Comparison of ENCODE assay signal across 10 cellular contexts in genomic region chr12:120101182-120101581, GRCh38. TPM values are rescaled to one million over a fixed set of nuclear protein-coding genes. Genes with fewer than 3 reads are reported as not detected.
DNase-seq lines count a peak whose midpoint lies in the region; ATAC-seq, FAIRE-seq and TF ChIP-seq lines count a peak whose summit lies in the region.
"Had no signal": no experiment of that assay in that cellular context is flagged by ENCODE, and none has a peak within 500 bp of the region (broad histone marks: within the 10 kb centered on the region; RNA-seq: fewer than 3 reads in every experiment).

No MANE protein-coding gene starts in this region.

- no peak for TF ChIP-seq EP300 in transverse colon (IDR thresholded peaks at IDR 0.05; ENCODE audit: low read depth)

- in situ Hi-C loops in transverse colon (cut with MboI; ENCODE audit: low pct_ligation_motif_present in 1 of 4, low pct_unique_long_range_greater_than_20kb in 1 of 4, low sequenced_read_pairs in 3 of 4) = no loop called here

- peak overlapping the region in 1 of 2 donors; percentile 10 for H3K9ac ChIP-seq in kidney (ENCODE audit: low read length in 2 of 2)

- peak overlapping the region; percentile 60 to 65 for H3K27ac ChIP-seq in kidney (ENCODE audit: low read depth in 2 of 2, low read length in 2 of 2)
- H3K27ac ChIP-seq in transverse colon = peak overlapping the region in 3 of 4 donors; percentile 27 to 55 (median 46)

- peaks cover 0 to 5% of the 10 kb centered on the region in 2 donors for H3K36me3 Mint-ChIP-seq in activated naive CD4-positive, alpha-beta T cell treated with anti-CD3 and anti-CD28 coated beads, Interleukin-2, amount 50 U/mL, for 72 hours
- H3K36me3 Mint-ChIP-seq in activated naive CD8-positive, alpha-beta T cell treated with anti-CD3 and anti-CD28 coated beads for 36 hours = peaks cover 9% of the 10 kb centered on the region

- no peak for DNase-seq in activated naive CD4-positive, alpha-beta T cell treated with anti-CD3 and anti-CD28 coated beads, Interleukin-2, amount 50 U/mL, for 72 hours (ENCODE audit: low spot score in 2 of 2)
- no peak for DNase-seq in activated naive CD4-positive, alpha-beta T cell treated with Interleukin-2 at 50 U/mL for 16 hours
- no peak for DNase-seq in activated naive CD8-positive, alpha-beta T cell treated with anti-CD3 and anti-CD28 coated beads for 36 hours
- DNase-seq in kidney = no peak
- DNase-seq in transverse colon = peak; percentile 37
- DNase-seq in NCI-H128 (lab: John Stamatoyannopoulos, UW; ENCODE audit: unreplicated experiment) = no peak
- no peak for DNase-seq in D721Med (ENCODE audit: insufficient read length, low spot score)
- no peak for DNase-seq in SW 1271 (lab: John Stamatoyannopoulos, UW)
- DNase-seq: activated B cell treated with CpG ODN at 0.5 μM for 24 hours had no signal

- no peaks in the 10 kb centered on the region for H3K27me3 ChIP-seq in transverse colon

- H3K27ac Mint-ChIP-seq in activated naive CD4-positive, alpha-beta T cell treated with anti-CD3 and anti-CD28 coated beads, Interleukin-2, amount 50 U/mL, for 72 hours = peak overlapping the region; percentile 76 to 95
- peak overlapping the region; percentile 22 for H3K27ac Mint-ChIP-seq in activated naive CD8-positive, alpha-beta T cell treated with anti-CD3 and anti-CD28 coated beads for 36 hours
- H3K27ac Mint-ChIP-seq: activated B cell treated with CpG ODN at 0.5 μM for 24 hours had no signal

- H3K27me3 Mint-ChIP-seq in activated naive CD8-positive, alpha-beta T cell treated with anti-CD3 and anti-CD28 coated beads for 36 hours = no peaks in the 10 kb centered on the region
- H3K27me3 Mint-ChIP-seq: activated B cell treated with CpG ODN at 0.5 μM for 24 hours had no signal

- H3K9me3 ChIP-seq in kidney (ENCODE audit: control insufficient read depth in 1 of 2, low read length in 2 of 2) (no peaks in the 10 kb centered on the region), transverse colon (no peaks in the 10 kb centered on the region)

- H3K4me3 Mint-ChIP-seq in activated naive CD8-positive, alpha-beta T cell treated with anti-CD3 and anti-CD28 coated beads for 36 hours = no peak overlapping the region
- H3K4me3 Mint-ChIP-seq: activated B cell treated with CpG ODN at 0.5 μM for 24 hours had no signal

- no peak for FAIRE-seq in kidney (lab: Jason Lieb, UNC)
- no peak for FAIRE-seq in D721Med (lab: Jason Lieb, UNC)

- H3K36me3 ChIP-seq in kidney (ENCODE audit: control insufficient read depth in 1 of 2, insufficient read depth in 2 of 2, low read length in 2 of 2) (peaks cover 19 to 25% of the 10 kb centered on the region in 2 donors), transverse colon (peaks cover 0 to 21% (median 10%) of the 10 kb centered on the region in 4 donors)

- H3K4me1 Mint-ChIP-seq in activated naive CD8-positive, alpha-beta T cell treated with anti-CD3 and anti-CD28 coated beads for 36 hours = peaks cover 5% of the 10 kb centered on the region

- no peak for TF ChIP-seq POLR2A in transverse colon (IDR thresholded peaks at IDR 0.05)

- intact Hi-C loops in kidney (cut with DNase I) = no loop called here
- intact Hi-C loops in transverse colon (cut with DNase I; ENCODE audit: low total_unique reads) = no loop called here

- ATAC-seq in activated naive CD4-positive, alpha-beta T cell treated with anti-CD3 and anti-CD28 coated beads, Interleukin-2, amount 50 U/mL, for 72 hours = peak in 1 of 2 donors; percentile 30
- ATAC-seq: left colon had no signal

- no peaks in the 10 kb centered on the region for H3K9me3 Mint-ChIP-seq in activated naive CD4-positive, alpha-beta T cell treated with anti-CD3 and anti-CD28 coated beads, Interleukin-2, amount 50 U/mL, for 72 hours
- H3K9me3 Mint-ChIP-seq in activated naive CD8-positive, alpha-beta T cell treated with anti-CD3 and anti-CD28 coated beads for 36 hours = no peaks in the 10 kb centered on the region
- H3K9me3 Mint-ChIP-seq: activated B cell treated with CpG ODN at 0.5 μM for 24 hours had no signal

- H3K4me3 ChIP-seq in kidney (ENCODE audit: low read length in 2 of 2) (no peak overlapping the region), transverse colon (no peak overlapping the region)

- peaks cover 10 to 29% of the 10 kb centered on the region in 2 donors for H3K4me1 ChIP-seq in kidney (ENCODE audit: control insufficient read depth in 1 of 2, insufficient read depth in 1 of 2, low read depth in 1 of 2, low read length in 2 of 2)
- peaks cover 17 to 33% (median 22%) of the 10 kb centered on the region in 4 donors for H3K4me1 ChIP-seq in transverse colon

- 67% methylated on average over 11 of the region's 11 CpGs; no CpG with 5 or more reads in 1 of the 2 donors for WGBS in transverse colon (ENCODE audit: low coverage in 1 of 2), 2 donors

- TF ChIP-seq CTCF in kidney (IDR thresholded peaks at IDR 0.05; ENCODE audit: borderline replicate concordance, extremely low read depth, insufficient read depth) (no peak), transverse colon (IDR thresholded peaks at IDR 0.05) (no peak), D721Med (IDR thresholded peaks at IDR 0.05; ENCODE audit: insufficient read depth, missing control alignments) (no peak)

RNA-seq across cellular contexts. Expression of gene RAB35, which starts 15.4 kb away (rescaled TPM):
- 10 to 100 TPM; 38.7 to 59.6 TPM for total RNA-seq in activated naive CD4-positive, alpha-beta T cell treated with anti-CD3 and anti-CD28 coated beads, Interleukin-2, amount 50 U/mL, for 72 hours
- total RNA-seq in activated naive CD8-positive, alpha-beta T cell treated with anti-CD3 and anti-CD28 coated beads for 36 hours = 10 to 100 TPM; 53.8 to 54.3 TPM
- 56.1 TPM for total RNA-seq in kidney
- polyA plus RNA-seq in kidney (ENCODE audit: insufficient read depth, low read depth, low replicate concordance) = 23.2 TPM
- total RNA-seq in transverse colon = 10 to 100 TPM; 16.9 to 26.2 (median 22.2) TPM
